In the genomic region with DNA sequence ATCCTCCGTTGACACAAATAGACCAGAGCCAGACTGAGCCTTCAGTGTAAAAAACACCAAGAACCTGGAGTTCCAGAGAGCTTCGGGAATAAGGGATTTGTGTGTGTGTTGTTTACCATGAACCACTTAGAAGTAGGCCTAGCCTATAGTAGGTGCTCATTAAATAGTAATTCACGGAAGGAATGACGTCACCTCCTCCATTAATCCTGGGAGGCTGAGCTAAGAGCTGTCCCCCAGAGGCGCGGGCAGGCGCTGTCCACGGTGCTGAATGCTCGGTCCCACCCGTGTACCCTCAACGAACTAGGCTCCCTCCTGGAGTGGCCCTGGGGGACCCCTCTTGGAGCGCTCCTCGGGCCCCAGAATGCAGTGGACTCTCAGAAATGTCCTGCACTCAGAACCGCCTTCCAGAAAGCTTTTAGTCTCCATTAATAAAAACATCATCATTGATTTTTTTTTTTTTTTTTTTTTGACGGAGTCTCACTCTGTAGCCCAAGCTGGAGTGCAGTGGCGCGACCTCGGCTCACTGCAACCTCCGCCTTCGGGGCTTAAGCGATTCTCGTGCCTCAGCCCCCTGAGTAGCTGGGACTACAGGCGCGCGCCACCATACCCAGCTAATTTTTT, we compare ENCODE assay signal across 9 cellular contexts. TPM values are rescaled to one million over a fixed set of nuclear protein-coding genes. Genes with fewer than 3 reads are reported as not detected.
DNase-seq lines count a peak whose midpoint lies in the region; ATAC-seq and TF ChIP-seq lines count a peak whose summit lies in the region.
"Had no signal": no experiment of that assay in that cellular context is flagged by ENCODE, and none has a peak within 500 bp of the region (broad histone marks: within the 10 kb centered on the region; RNA-seq: fewer than 3 reads in every experiment).

No MANE protein-coding gene starts in this region.

- no peaks in the 10 kb centered on the region for H3K9me3 Mint-ChIP-seq in MCF 10A (ENCODE audit: unreplicated experiment)
- H3K9me3 Mint-ChIP-seq in activated CD4-positive, alpha-beta memory T cell treated with anti-CD3 and anti-CD28 coated beads, Interleukin-2, amount 10 ng/mL, durations not matched to agents 7 days and 5 days = no peaks in the 10 kb centered on the region

- TF ChIP-seq CTCF in MCF 10A (IDR thresholded peaks at IDR 0.05; ENCODE audit: unreplicated experiment) = no peak
- TF ChIP-seq CTCF in thoracic aorta (IDR thresholded peaks at IDR 0.05) = no peak

- no peaks in the 10 kb centered on the region for H3K36me3 ChIP-seq in thoracic aorta
- H3K36me3 ChIP-seq: BLaER1 treated with 17β-estradiol and CSF1 and Interleukin-3, amounts not matched to agents 10 nM and 100 nM had no signal

- no peak overlapping the region for H3K4me3 Mint-ChIP-seq in MCF 10A (ENCODE audit: unreplicated experiment)
- H3K4me3 Mint-ChIP-seq in activated CD4-positive, alpha-beta memory T cell treated with anti-CD3 and anti-CD28 coated beads, Interleukin-2, amount 10 ng/mL, durations not matched to agents 7 days and 5 days = no peak overlapping the region

- no TSS peak for BruUV-seq in MCF 10A (replicated peaks; lab: Mats Ljungman, UMichigan)

- CTCF ChIA-PET in MCF 10A (lab: Yijun Ruan, JAX) = interaction anchor here (0.6 kb wide), 3 partner anchors 85 to 1186 kb away, joined by 3 read pairs; a partner anchor contains a TSS
- CTCF ChIA-PET in activated CD4-positive, alpha-beta memory T cell treated with anti-CD3 and anti-CD28 coated beads, Interleukin-2, amount 10 ng/mL, durations not matched to agents 7 days and 5 days (lab: Charles Lee) = interaction anchor here (0.6 to 1.5 kb wide), 2 partner anchors 71 to 178 kb away, joined by 4 to 8 read pairs; a partner anchor contains a TSS

- peak in 1 of 2 donors; percentile 45 for ATAC-seq in left cardiac atrium
- ATAC-seq in thoracic aorta (ENCODE audit: insufficient number of reproducible peaks, low FRiP score, low read depth) = peak; percentile 7
- ATAC-seq in GM18858 (IDR thresholded peaks at IDR 0.05; ENCODE audit: unreplicated experiment) = no peak

- intact Hi-C loops in MCF 10A (cut with micrococcal nuclease) = no loop called here
- intact Hi-C loops in left cardiac atrium (cut with DNase I) = no loop called here

- H3K27me3 ChIP-seq in thoracic aorta (replicated peaks; ENCODE audit: insufficient read depth) = no peaks in the 10 kb centered on the region

- peak; percentile 56 to 60 for DNase-seq in T47D (ENCODE audit: low read depth in 1 of 2, low spot score in 1 of 2)
- no peak for DNase-seq in MCF 10A (ENCODE audit: unreplicated experiment)
- peak; percentile 51 for DNase-seq in activated CD4-positive, alpha-beta memory T cell treated with anti-CD3 and anti-CD28 coated beads, Interleukin-2, amount 10 ng/mL, durations not matched to agents 7 days and 5 days
- peak; percentile 56 for DNase-seq in left cardiac atrium
- DNase-seq in thoracic aorta (ENCODE audit: low spot score) = no peak
- no peak for DNase-seq in NCI-H1436 treated with DMSO at 0.1 percent for 48 hours (lab: John Stamatoyannopoulos, UW)
- DNase-seq in foreskin melanocyte = no peak

- no peak overlapping the region for H3K4me3 ChIP-seq in thoracic aorta
- H3K4me3 ChIP-seq: BLaER1 treated with 17β-estradiol and CSF1 and Interleukin-3, amounts not matched to agents 10 nM and 100 nM had no signal

- no peaks in the 10 kb centered on the region for H3K36me3 Mint-ChIP-seq in MCF 10A (ENCODE audit: insufficient read depth, unreplicated experiment)
- no peaks in the 10 kb centered on the region for H3K36me3 Mint-ChIP-seq in activated CD4-positive, alpha-beta memory T cell treated with anti-CD3 and anti-CD28 coated beads, Interleukin-2, amount 10 ng/mL, durations not matched to agents 7 days and 5 days (ENCODE audit: low read depth)

- peaks cover 10 to 13% of the 10 kb centered on the region in 2 donors for H3K4me1 ChIP-seq in thoracic aorta (ENCODE audit: control insufficient read depth in 1 of 2, low read depth in 2 of 2)

- peaks cover 37% of the 10 kb centered on the region for H3K27me3 Mint-ChIP-seq in MCF 10A (ENCODE audit: insufficient read depth, unreplicated experiment)
- peaks cover 67% of the 10 kb centered on the region for H3K27me3 Mint-ChIP-seq in activated CD4-positive, alpha-beta memory T cell treated with anti-CD3 and anti-CD28 coated beads, Interleukin-2, amount 10 ng/mL, durations not matched to agents 7 days and 5 days

- no peaks in the 10 kb centered on the region for H3K4me1 Mint-ChIP-seq in MCF 10A (ENCODE audit: insufficient read depth, unreplicated experiment)
- peaks cover 16% of the 10 kb centered on the region for H3K4me1 Mint-ChIP-seq in activated CD4-positive, alpha-beta memory T cell treated with anti-CD3 and anti-CD28 coated beads, Interleukin-2, amount 10 ng/mL, durations not matched to agents 7 days and 5 days

- POLR2A ChIA-PET in MCF 10A (lab: Yijun Ruan, JAX) = no interaction called here
- POLR2A ChIA-PET in activated CD4-positive, alpha-beta memory T cell treated with anti-CD3 and anti-CD28 coated beads, Interleukin-2, amount 10 ng/mL, durations not matched to agents 7 days and 5 days (lab: Charles Lee) = no interaction called here

- no peak overlapping the region for H3K27ac ChIP-seq in thoracic aorta
- H3K27ac ChIP-seq: BLaER1 treated with 17β-estradiol and CSF1 and Interleukin-3, amounts not matched to agents 10 nM and 100 nM had no signal

- H3K9me3 ChIP-seq in thoracic aorta = no peaks in the 10 kb centered on the region
- H3K9me3 ChIP-seq: BLaER1 treated with 17β-estradiol and CSF1 and Interleukin-3, amounts not matched to agents 10 nM and 100 nM had no signal

- in situ Hi-C loops in T47D (cut with HindIII; ENCODE audit: low pct_unique_long_range_greater_than_20kb, low sequenced_read_pairs) = no loop called here

- H3K27ac Mint-ChIP-seq in MCF 10A (ENCODE audit: low read depth, unreplicated experiment) = no peak overlapping the region
- H3K27ac Mint-ChIP-seq in activated CD4-positive, alpha-beta memory T cell treated with anti-CD3 and anti-CD28 coated beads, Interleukin-2, amount 10 ng/mL, durations not matched to agents 7 days and 5 days = no peak overlapping the region

RNA-seq across cellular contexts. Expression of a gene that starts 6.5 kb away (rescaled TPM):
- total RNA-seq in MCF 10A (2022) (0.15 and 0.21 TPM in 2 replicates), left cardiac atrium (under 1 TPM; 0.03 to 0.16 TPM), thoracic aorta (1 to 10 TPM; 2.1 to 7.7 TPM)
- under 1 TPM in 1 of 2 experiments, not detected in 1; 0.03 TPM for total RNA-seq in activated CD4-positive, alpha-beta memory T cell treated with anti-CD3 and anti-CD28 coated beads, Interleukin-2, amount 10 ng/mL, durations not matched to agents 7 days and 5 days

RNA-seq across cellular contexts. Expression of a gene that starts 37.7 kb away (rescaled TPM):
- 47.1 and 58.3 TPM in 2 replicates for total RNA-seq in MCF 10A (2022)
- 10 to 100 TPM; 66.2 to 76.2 TPM for total RNA-seq in activated CD4-positive, alpha-beta memory T cell treated with anti-CD3 and anti-CD28 coated beads, Interleukin-2, amount 10 ng/mL, durations not matched to agents 7 days and 5 days
- total RNA-seq in left cardiac atrium = 10 to 100 TPM; 33.6 to 40.8 TPM
- 10 to 100 TPM; 31.7 to 42.9 TPM for total RNA-seq in thoracic aorta

Comparison
In these comparisons a context has a peak if more than half of its experiments do, and no peak if none do; other contexts are left out.
1. DNase-seq: peak in T47D (2 of 2), activated CD4-positive, alpha-beta memory T cell treated with anti-CD3 and anti-CD28 coated beads, Interleukin-2, amount 10 ng/mL, durations not matched to agents 7 days and 5 days (single experiment) and left cardiac atrium (single experiment); none in MCF 10A (single experiment), thoracic aorta (single experiment), NCI-H1436 treated with DMSO at 0.1 percent for 48 hours (single experiment) and foreskin melanocyte (single experiment).